Comparison of ENCODE assay signal across 28 cellular contexts in the genomic region with DNA sequence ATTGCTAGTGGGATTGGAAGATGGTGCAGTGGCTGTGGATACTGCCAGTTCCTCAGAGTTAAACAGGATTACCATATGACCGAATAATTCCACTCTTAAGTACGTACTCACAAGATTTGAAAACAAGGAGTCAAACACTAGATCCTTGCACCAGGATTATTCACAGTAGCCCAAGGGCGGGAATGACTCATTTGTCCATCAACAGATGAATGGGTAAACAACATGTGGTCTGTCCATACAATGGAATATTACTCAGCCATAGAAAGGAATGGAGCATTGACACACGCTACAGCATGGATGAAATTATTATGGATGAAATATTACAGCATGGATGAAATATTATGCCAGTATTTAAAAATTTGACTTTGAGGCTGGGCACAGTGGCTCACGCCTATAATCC. TPM values are rescaled to one million over a fixed set of nuclear protein-coding genes. Genes with fewer than 3 reads are reported as not detected.
A peak's percentile ranks its signal among the peaks of the same experiment; 100 is the strongest.
DNase-seq lines count a peak whose midpoint lies in the region; ATAC-seq and TF ChIP-seq lines count a peak whose summit lies in the region.
"Had no signal": no experiment of that assay in that cellular context is flagged by ENCODE, and none has a peak within 500 bp of the region (broad histone marks: within the 10 kb centered on the region; RNA-seq: fewer than 3 reads in every experiment).

No MANE protein-coding gene starts in this region.

- ATAC-seq in WTC11 = no peak
- no peak for ATAC-seq in left lung
- ATAC-seq: GM12878, heart left ventricle, lower lobe of right lung, natural killer cell, psoas muscle had no signal

- H3K27ac ChIP-seq in hepatocyte (no peak overlapping the region), left lung (no peak overlapping the region)
- H3K27ac ChIP-seq: cardiac muscle cell, heart left ventricle, lower lobe of right lung, psoas muscle, tibial nerve had no signal

- in situ Hi-C loops in KBM-7 (cut with MboI; ENCODE audit: low pct_unique_long_range_greater_than_20kb, low sequenced_read_pairs) = no loop called here

- no peak overlapping the region for H3K4me3 Mint-ChIP-seq in WTC11
- H3K4me3 Mint-ChIP-seq: activated naive CD8-positive, alpha-beta T cell; CD8-positive, alpha-beta memory T cell; natural killer cell; T-helper 2 cell treated with Interferon-gamma antibody and Interleukin-4, amounts not matched to agents 5 μg/mL and 100 μg/mL, for 36 hours had no signal

- CTCF ChIA-PET in WTC11 (lab: Charles Lee) = interaction anchor here (1.3 to 1.8 kb wide), 1 partner anchor 9 kb away, joined by 6 to 8 read pairs; a partner anchor contains a TSS

- no peaks in the 10 kb centered on the region for H3K9me3 Mint-ChIP-seq in WTC11
- H3K9me3 Mint-ChIP-seq: CD8-positive, alpha-beta memory T cell; natural killer cell; T-helper 2 cell treated with Interferon-gamma antibody and Interleukin-4, amounts not matched to agents 5 μg/mL and 100 μg/mL, for 36 hours had no signal

- no peaks in the 10 kb centered on the region for H3K9me3 ChIP-seq in hepatocyte (ENCODE audit: low read depth)
- no peaks in the 10 kb centered on the region for H3K9me3 ChIP-seq in left lung
- H3K9me3 ChIP-seq: heart left ventricle, lower lobe of right lung, psoas muscle, tibial nerve had no signal

- H4K20me1 ChIP-seq in hepatocyte (ENCODE audit: insufficient read depth, poor library complexity, severe bottlenecking) = no peaks in the 10 kb centered on the region

- no peak overlapping the region for H3K4me2 ChIP-seq in hepatocyte

- WGBS in hepatocyte (ENCODE audit: low lambda C conversion rate, missing lambda C conversion rate) = over 99% methylated on average over 5 of the region's 5 CpGs

- H3K27ac Mint-ChIP-seq in WTC11 = peak overlapping the region; percentile 36; the same call in 1 of the 2 replicates
- H3K27ac Mint-ChIP-seq: activated naive CD8-positive, alpha-beta T cell; natural killer cell; T-helper 2 cell treated with Interferon-gamma antibody and Interleukin-4, amounts not matched to agents 5 μg/mL and 100 μg/mL, for 36 hours had no signal

- no peaks in the 10 kb centered on the region for H3K36me3 ChIP-seq in hepatocyte (replicated peaks; ENCODE audit: insufficient read depth, low read depth)
- H3K36me3 ChIP-seq in left lung = peaks cover 0 to 94% of the 10 kb centered on the region in 2 donors

- H2AFZ ChIP-seq in hepatocyte = no peak overlapping the region

- no peak for TF ChIP-seq CTCF in WTC11 (IDR thresholded peaks at IDR 0.05)
- TF ChIP-seq CTCF in hepatocyte (IDR thresholded peaks at IDR 0.05; ENCODE audit: poor library complexity) = no peak
- no peak for TF ChIP-seq CTCF in left lung (IDR thresholded peaks at IDR 0.05)

- no peaks in the 10 kb centered on the region for H3K4me1 ChIP-seq in hepatocyte (ENCODE audit: insufficient read depth)
- H3K4me1 ChIP-seq in left lung = no peaks in the 10 kb centered on the region
- H3K4me1 ChIP-seq: lower lobe of right lung, psoas muscle, tibial nerve had no signal

- intact Hi-C loops in left lung (cut with DNase I) = no loop called here

- peaks cover 24% of the 10 kb centered on the region for H3K79me2 ChIP-seq in hepatocyte

- H3K4me3 ChIP-seq in hepatocyte = no peak overlapping the region
- no peak overlapping the region for H3K4me3 ChIP-seq in left lung
- H3K4me3 ChIP-seq: cardiac muscle cell, GM12878, heart left ventricle, lower lobe of right lung, psoas muscle, tibial nerve had no signal

- DNase-seq in EL (peak; percentile 60), NCI-H460 (ENCODE audit: extremely low read depth, low read depth) (peak; percentile 27), WTC11 (ENCODE audit: low spot score) (no peak), iris pigment epithelial cell (ENCODE audit: low read depth) (peak; percentile 51), hepatocyte (ENCODE audit: low spot score) (no peak), KBM-7 (no peak), left lung (no peak)
- no peak for DNase-seq in activated CD4-positive, CD25-positive, alpha-beta regulatory T cell (lab: John Stamatoyannopoulos, UW)
- DNase-seq: activated CD4-positive, alpha-beta T cell treated with anti-CD3 and anti-CD28 coated beads for 48 hours; activated effector memory CD4-positive, alpha-beta T cell treated with Interleukin-2 at 50 U/mL for 16 hours; CD8-positive, alpha-beta memory T cell; DMS 273 treated with DMSO at 0.1 percent for 48 hours; effector CD4-positive, alpha-beta T cell; heart left ventricle; kidney glomerular epithelial cell; lower lobe of right lung; natural killer cell; NCI-H146; NCI-H510A; occipital lobe; psoas muscle; Right ventricle myocardium superior; stimulated activated CD4-positive, alpha-beta T cell treated with anti-CD3 and anti-CD28 coated beads, Interleukin-4, amount 100 ng/mL, for 4 hours had no signal

- no peaks in the 10 kb centered on the region for H3K27me3 Mint-ChIP-seq in WTC11 (ENCODE audit: low read depth)
- H3K27me3 Mint-ChIP-seq: activated naive CD8-positive, alpha-beta T cell; CD8-positive, alpha-beta memory T cell had no signal

- POLR2A ChIA-PET in WTC11 (lab: Charles Lee) = no interaction called here

- H3K27me3 ChIP-seq in hepatocyte = no peaks in the 10 kb centered on the region
- H3K27me3 ChIP-seq in left lung = no peaks in the 10 kb centered on the region
- H3K27me3 ChIP-seq: cardiac muscle cell, heart left ventricle, tibial nerve had no signal

- peaks cover 77% of the 10 kb centered on the region for H3K36me3 Mint-ChIP-seq in WTC11
- H3K36me3 Mint-ChIP-seq: activated naive CD8-positive, alpha-beta T cell had no signal

- H3K9me2 ChIP-seq in hepatocyte (replicated peaks; ENCODE audit: insufficient read depth) = no peaks in the 10 kb centered on the region

- H3K4me1 Mint-ChIP-seq in WTC11 = no peaks in the 10 kb centered on the region
- H3K4me1 Mint-ChIP-seq: CD8-positive, alpha-beta memory T cell; natural killer cell had no signal

TF ChIP-seq in WTC11, 78 proteins besides CTCF, POLR2A, EP300 and RAD21:
- TF ChIP-seq ZNF263 (CRISPR knock-in tag; IDR thresholded peaks at IDR 0.05; ENCODE audit: low read depth) = no peak
- TF ChIP-seq NFYB (CRISPR knock-in tag; conservative IDR thresholded peaks at IDR 0.05; ENCODE audit: low read depth) = no peak

RNA-seq across cellular contexts. Expression of a gene that starts 9.1 kb away (rescaled TPM):
- total RNA-seq in NCI-H460 (2014; rRNA removed; shearing (Covaris generic)) = 18.1 and 23.0 TPM in 2 replicates
- polyA plus RNA-seq in NCI-H460 (2014; cell fraction: nucleus; rRNA removed) = 159 and 218 TPM in 2 replicates
- 59.7 to 72.3 TPM (median 63.2 TPM) in 3 replicates for total RNA-seq in WTC11 (2021)
- total RNA-seq in hepatocyte = 25.4 and 42.3 TPM in 2 replicates
- polyA plus RNA-seq in hepatocyte = 44.9 and 71.9 TPM in 2 replicates
- 10 to 100 TPM; 51.7 to 66.0 TPM for total RNA-seq in left lung

RNA-seq across cellular contexts. Expression of a gene that starts 18.8 kb away (rescaled TPM):
- 41.6 and 44.8 TPM in 2 replicates for total RNA-seq in NCI-H460 (2014; rRNA removed; shearing (Covaris generic))
- 59.7 and 79.9 TPM in 2 replicates for polyA plus RNA-seq in NCI-H460 (2014; cell fraction: nucleus; rRNA removed)
- total RNA-seq in WTC11 (2021) = 150 to 169 TPM (median 157 TPM) in 3 replicates
- 52.0 and 56.1 TPM in 2 replicates for total RNA-seq in hepatocyte
- polyA plus RNA-seq in hepatocyte = 7.8 and 9.2 TPM in 2 replicates
- 10 to 100 TPM; 72.2 to 72.3 TPM for total RNA-seq in left lung

Comparison
In these comparisons a context has a peak if more than half of its experiments do, and no peak if none do; other contexts are left out.
1. DNase-seq: peak in EL (single experiment), NCI-H460 (single experiment) and iris pigment epithelial cell (single experiment); none in WTC11 (single experiment), hepatocyte (single experiment), activated CD4-positive, CD25-positive, alpha-beta regulatory T cell (0 of 4), KBM-7 (single experiment) and left lung (0 of 2).